In the genomic region with DNA sequence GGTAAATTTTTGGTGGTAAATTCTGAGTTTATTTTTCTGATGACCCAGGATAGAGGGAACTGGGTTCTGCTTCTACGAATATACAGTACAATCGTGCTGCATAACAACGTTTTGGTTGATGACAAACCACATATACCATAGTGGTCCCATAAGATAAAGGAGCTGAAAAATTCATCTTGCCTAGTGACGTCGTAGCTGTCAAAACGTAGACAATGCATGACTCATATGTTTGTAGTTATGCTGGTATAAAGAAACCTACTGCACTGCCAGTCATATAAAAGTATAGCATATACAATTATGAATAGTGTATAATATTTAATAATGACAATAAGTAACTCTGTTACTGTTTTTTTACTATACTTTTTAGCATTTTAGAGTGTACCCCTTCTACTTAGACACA, we compare ENCODE assay signal across 17 cellular contexts.
"Had no signal": no experiment of that assay in that cellular context is flagged by ENCODE, and none has a peak within 500 bp of the region (broad histone marks: within the 10 kb centered on the region; RNA-seq: fewer than 3 reads in every experiment).

No MANE protein-coding gene starts in this region.

- H3K4me3 ChIP-seq: heart left ventricle, pancreas, tibial artery had no signal

- H3K27ac ChIP-seq: heart left ventricle, pancreas, tibial artery had no signal

- ATAC-seq: activated T-cell treated with anti-CD3 and anti-CD28 coated beads, Interleukin-2, amount 50 U/mL, for 4 hours; heart left ventricle; left colon; pancreas; right cardiac atrium; stimulated activated naive CD8-positive, alpha-beta T cell treated with anti-CD3 and anti-CD28 coated beads, Interleukin-15, amount 100 ng/mL, for 72 hours; WTC11 had no signal

- DNase-seq: activated CD8-positive, alpha-beta memory T cell treated with anti-CD3 and anti-CD28 coated beads, Interleukin-2, amount 50 U/mL, for 48 hours; activated naive CD4-positive, alpha-beta T cell treated with Interleukin-2 at 50 U/mL for 16 hours; activated naive CD8-positive, alpha-beta T cell treated with anti-CD3 and anti-CD28 coated beads for 36 hours; activated T-cell treated with anti-CD3 and anti-CD28 coated beads, Interleukin-2, amount 50 U/mL, for 4 hours; amniotic stem cell; effector CD4-positive, alpha-beta T cell; heart left ventricle; left colon; mesenchymal stem cell; pancreas; right cardiac atrium; stimulated activated CD4-positive, alpha-beta T cell treated with anti-CD3 and anti-CD28 coated beads, Interleukin-1b, Interleukin-23, amount 100 ng/mL, for 48 hours; stimulated activated naive CD8-positive, alpha-beta T cell treated with anti-CD3 and anti-CD28 coated beads, Interleukin-15, amount 100 ng/mL, for 72 hours; T1000; tibial artery had no signal

- FAIRE-seq: keratinocyte had no signal

- H3K36me3 ChIP-seq: heart left ventricle, pancreas, tibial artery had no signal

- H3K9me3 ChIP-seq: heart left ventricle, pancreas, tibial artery had no signal

- H3K27me3 ChIP-seq: heart left ventricle, pancreas, tibial artery had no signal
